Comparison of ENCODE assay signal across 33 cellular contexts in the genomic region with DNA sequence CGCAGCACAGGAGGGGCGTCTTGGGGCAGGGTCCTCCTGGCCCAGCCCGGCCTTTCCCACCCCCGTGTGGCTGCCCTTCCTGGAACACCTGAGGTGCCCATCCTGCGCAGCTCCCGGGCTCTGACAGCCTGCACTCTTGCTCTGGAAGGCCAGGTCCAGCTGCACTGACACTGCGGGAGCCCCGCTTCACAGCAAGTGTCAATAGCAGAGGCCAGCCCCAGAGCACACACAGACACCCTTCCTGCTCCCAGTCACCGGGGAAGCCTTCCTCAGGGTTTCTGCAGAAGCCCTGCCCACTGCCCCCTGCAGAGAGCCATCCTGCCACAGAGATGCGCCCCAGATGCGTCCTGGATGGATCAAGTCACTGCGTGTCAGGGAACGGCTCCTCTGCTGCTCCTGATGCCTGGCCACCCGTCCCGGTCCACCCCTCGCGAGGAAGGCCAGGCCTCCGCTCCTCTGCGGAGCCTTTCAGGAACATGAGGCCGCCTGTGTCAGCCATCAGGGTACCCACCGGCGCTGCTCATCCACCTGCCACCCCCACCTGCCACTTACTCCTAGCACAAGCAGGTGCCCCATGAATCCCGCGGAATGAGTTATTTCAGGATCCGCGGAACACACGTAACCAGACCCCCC.
A peak's percentile ranks its signal among the peaks of the same experiment; 100 is the strongest.
DNase-seq lines count a peak whose midpoint lies in the region; ATAC-seq and TF ChIP-seq lines count a peak whose summit lies in the region.
"Had no signal": no experiment of that assay in that cellular context is flagged by ENCODE, and none has a peak within 500 bp of the region (broad histone marks: within the 10 kb centered on the region; RNA-seq: fewer than 3 reads in every experiment).

No MANE protein-coding gene starts in this region.

- no peak overlapping the region for H3K9ac ChIP-seq in mesendoderm (ENCODE audit: low read length)

- H3K27ac ChIP-seq in thyroid gland (no peak overlapping the region), mesendoderm (ENCODE audit: low read depth, low read length) (no peak overlapping the region)
- H3K27ac ChIP-seq: A549, breast epithelium, gastrocnemius medialis, hepatocyte, RWPE1, SK-N-MC had no signal

- no peak overlapping the region for H2BK15ac ChIP-seq in mesendoderm (replicated peaks; ENCODE audit: low read depth)

- TF ChIP-seq CTCF in glutamatergic neuron (IDR thresholded peaks at IDR 0.05; ENCODE audit: partially characterized antibody, unreplicated experiment) = no peak
- no peak for TF ChIP-seq CTCF in thyroid gland (IDR thresholded peaks at IDR 0.05)

- H2BK5ac ChIP-seq in mesendoderm (ENCODE audit: low read length) = no peak overlapping the region

- no peak overlapping the region for H3K4me3 ChIP-seq in H7 (ENCODE audit: insufficient read depth, low read depth, low read length)
- H3K4me3 ChIP-seq in thyroid gland (replicated peaks in 1 of 3) = no peak overlapping the region
- H3K4me3 ChIP-seq in mesendoderm (ENCODE audit: low read length) = no peak overlapping the region
- H3K4me3 ChIP-seq: A549, breast epithelium, gastrocnemius medialis, hepatocyte, K562, lung, mucosa of descending colon, SK-N-MC had no signal

- ATAC-seq in GM21526 (IDR thresholded peaks at IDR 0.05; ENCODE audit: low FRiP score, unreplicated experiment) = no peak
- ATAC-seq: gastrocnemius medialis; K562; mucosa of descending colon; natural killer cell; stimulated activated naive CD8-positive, alpha-beta T cell treated with anti-CD3 and anti-CD28 coated beads, Interleukin-15, Interleukin-2, amounts not matched to agents 100 U/mL and 50 U/mL, for 24 hours had no signal

- H3K79me2 ChIP-seq in mesendoderm (ENCODE audit: control insufficient read depth, insufficient read depth, low read length) = no peaks in the 10 kb centered on the region
- H3K79me2 ChIP-seq: hepatocyte had no signal

- no peak overlapping the region for H4K5ac ChIP-seq in mesendoderm (ENCODE audit: low read length)

- H3K4me2 ChIP-seq in mesendoderm (ENCODE audit: low read length) = no peak overlapping the region
- H3K4me2 ChIP-seq: A549, hepatocyte had no signal

- H3K9me3 ChIP-seq in thyroid gland = no peaks in the 10 kb centered on the region
- H3K9me3 ChIP-seq: A549, breast epithelium, gastrocnemius medialis, mucosa of descending colon had no signal

- H3K4ac ChIP-seq in mesendoderm (ENCODE audit: low read depth, low read length) = no peak overlapping the region

- TF ChIP-seq POLR2A in thyroid gland (IDR thresholded peaks at IDR 0.05) = no peak

- no peaks in the 10 kb centered on the region for H3K36me3 ChIP-seq in H7 (replicated peaks; ENCODE audit: control insufficient read depth, insufficient read depth, low read length)
- H3K36me3 ChIP-seq in thyroid gland = no peaks in the 10 kb centered on the region
- H3K36me3 ChIP-seq in mesendoderm (ENCODE audit: control insufficient read depth, insufficient read depth, low read length) = no peaks in the 10 kb centered on the region
- H3K36me3 ChIP-seq: breast epithelium, gastrocnemius medialis had no signal

- H3K23ac ChIP-seq in mesendoderm (ENCODE audit: low read length) = no peak overlapping the region

- H3K4me3 Mint-ChIP-seq in glutamatergic neuron (ENCODE audit: unreplicated experiment) = no peak overlapping the region
- H3K4me3 Mint-ChIP-seq: activated naive CD8-positive, alpha-beta T cell treated with anti-CD3 and anti-CD28 coated beads for 36 hours; activated T-cell treated with anti-CD3 and anti-CD28 coated beads, Interleukin-2, amount 50 U/mL, for 24 hours; CD4-positive, CD25-positive, alpha-beta regulatory T cell; natural killer cell had no signal

- peak; percentile 54 for DNase-seq in H7
- DNase-seq in NCI-H1694 (lab: John Stamatoyannopoulos, UW) = peak; percentile 58
- DNase-seq in NCI-H69 (lab: John Stamatoyannopoulos, UW) = peak; percentile 14
- DNase-seq in glutamatergic neuron = no peak
- DNase-seq in thyroid gland = no peak
- DNase-seq in mesendoderm = no peak
- no peak for DNase-seq in globus pallidus (ENCODE audit: low spot score)
- DNase-seq: activated CD4-positive, CD25-positive, alpha-beta regulatory T cell; activated gamma-delta T cell; activated naive CD8-positive, alpha-beta T cell treated with anti-CD3 and anti-CD28 coated beads for 36 hours; activated T-cell treated with anti-CD3 and anti-CD28 coated beads, Interleukin-2, amount 50 U/mL, for 24 hours; AML-193; anterior cingulate cortex; Calu3; CD4-positive, CD25-positive, alpha-beta regulatory T cell; DMS79 treated with DMSO at 0.1 percent for 48 hours; gastrocnemius medialis; GDM1; kidney glomerular epithelial cell; mucosa of descending colon; natural killer cell; NCI-H1048; small intestine; stimulated activated naive CD8-positive, alpha-beta T cell treated with anti-CD3 and anti-CD28 coated beads, Interleukin-15, Interleukin-2, amounts not matched to agents 100 U/mL and 50 U/mL, for 24 hours; T-helper 1 cell had no signal

- WGBS in thyroid gland, 2 donors = 96% methylated on average over 14 to 22 of the region's 27 CpGs
- no CpG with 5 or more reads among the region's 27 CpGs for WGBS in mesendoderm (ENCODE audit: extremely low coverage, insufficient coverage, low lambda C conversion rate)

- intact Hi-C loops in thyroid gland (cut with DNase I) = no loop called here

- H3K79me1 ChIP-seq in mesendoderm (ENCODE audit: low read length) = no peaks in the 10 kb centered on the region

- H2BK120ac ChIP-seq in mesendoderm (ENCODE audit: low read depth, low read length) = no peak overlapping the region

- no peak overlapping the region for H3K56ac ChIP-seq in mesendoderm (ENCODE audit: low read length)

- H3K18ac ChIP-seq in mesendoderm (ENCODE audit: low read length) = no peak overlapping the region

- H3K27me3 Mint-ChIP-seq in glutamatergic neuron (ENCODE audit: unreplicated experiment) = peaks cover 3% of the 10 kb centered on the region
- H3K27me3 Mint-ChIP-seq: activated naive CD8-positive, alpha-beta T cell treated with anti-CD3 and anti-CD28 coated beads for 36 hours; activated T-cell treated with anti-CD3 and anti-CD28 coated beads, Interleukin-2, amount 50 U/mL, for 24 hours; CD4-positive, CD25-positive, alpha-beta regulatory T cell had no signal

- no peaks in the 10 kb centered on the region for H3K9me3 Mint-ChIP-seq in glutamatergic neuron (ENCODE audit: unreplicated experiment)
- H3K9me3 Mint-ChIP-seq: activated naive CD8-positive, alpha-beta T cell treated with anti-CD3 and anti-CD28 coated beads for 36 hours; activated T-cell treated with anti-CD3 and anti-CD28 coated beads, Interleukin-2, amount 50 U/mL, for 24 hours; CD4-positive, CD25-positive, alpha-beta regulatory T cell; natural killer cell had no signal

- H3K27me3 ChIP-seq in H7 (ENCODE audit: control insufficient read depth, insufficient read depth, low read length) (no peaks in the 10 kb centered on the region), thyroid gland (no peaks in the 10 kb centered on the region), mesendoderm (ENCODE audit: insufficient read depth, low read length, poor library complexity) (no peaks in the 10 kb centered on the region)
- H3K27me3 ChIP-seq: breast epithelium, gastrocnemius medialis, hepatocyte had no signal

- no peak overlapping the region for H4K8ac ChIP-seq in mesendoderm (ENCODE audit: low read depth, low read length)

- H3K27ac Mint-ChIP-seq in glutamatergic neuron (ENCODE audit: unreplicated experiment) = peak overlapping the region; percentile 45
- H3K27ac Mint-ChIP-seq: activated naive CD8-positive, alpha-beta T cell treated with anti-CD3 and anti-CD28 coated beads for 36 hours; activated T-cell treated with anti-CD3 and anti-CD28 coated beads, Interleukin-2, amount 50 U/mL, for 24 hours; CD4-positive, CD25-positive, alpha-beta regulatory T cell; natural killer cell had no signal

- H3K4me1 ChIP-seq in thyroid gland (no peaks in the 10 kb centered on the region), mesendoderm (ENCODE audit: control insufficient read depth, low read depth, low read length) (peaks cover 2% of the 10 kb centered on the region)
- H3K4me1 ChIP-seq: A549, breast epithelium had no signal

- no peak overlapping the region for H2AK5ac ChIP-seq in mesendoderm (ENCODE audit: low read length)

- peaks cover 3% of the 10 kb centered on the region for H3K36me3 Mint-ChIP-seq in glutamatergic neuron (ENCODE audit: unreplicated experiment)
- H3K36me3 Mint-ChIP-seq: activated naive CD8-positive, alpha-beta T cell treated with anti-CD3 and anti-CD28 coated beads for 36 hours; CD4-positive, CD25-positive, alpha-beta regulatory T cell; natural killer cell had no signal

- peaks cover 20% of the 10 kb centered on the region for H3K4me1 Mint-ChIP-seq in glutamatergic neuron (ENCODE audit: low read depth, unreplicated experiment)
- H3K4me1 Mint-ChIP-seq: activated naive CD8-positive, alpha-beta T cell treated with anti-CD3 and anti-CD28 coated beads for 36 hours; CD4-positive, CD25-positive, alpha-beta regulatory T cell; natural killer cell had no signal

Comparison
In these comparisons a context has a peak if more than half of its experiments do, and no peak if none do; other contexts are left out.
1. DNase-seq: peak in H7 (single experiment), NCI-H1694 (single experiment) and NCI-H69 (single experiment); none in glutamatergic neuron (single experiment), thyroid gland (0 of 2), mesendoderm (single experiment) and globus pallidus (single experiment).